Comparison of ENCODE assay signal across 8 cellular contexts in genomic region chr3:186825294-186825821, GRCh38. TPM values are rescaled to one million over a fixed set of nuclear protein-coding genes. Genes with fewer than 3 reads are reported as not detected.
A peak's percentile ranks its signal among the peaks of the same experiment; 100 is the strongest.
DNase-seq lines count a peak whose midpoint lies in the region; ATAC-seq and TF ChIP-seq lines count a peak whose summit lies in the region.

No MANE protein-coding gene starts in this region.

- in situ Hi-C loops in IMR-90 (cut with MboI; ENCODE audit: low sequenced_read_pairs): no loop called here

- H3K23ac ChIP-seq in IMR-90 (ENCODE audit: low read depth, low read length): peak overlapping the region; percentile 29; the same call in 1 of the 2 replicates

- no peak overlapping the region for H2AK5ac ChIP-seq in IMR-90 (ENCODE audit: low read depth, low read length)

- peaks cover 0 to 11% of the 10 kb centered on the region in 2 experiments; a peak in 2 of 4 replicates for H3K79me1 ChIP-seq in IMR-90 (ENCODE audit: low read depth in 1 of 2, low read length in 2 of 2)

- H3K14ac ChIP-seq in IMR-90 (replicated peaks; ENCODE audit: low read depth, low read length): 0 out of 2 replicates have a peak overlapping the region, but pooled peaks have one; percentile 19

- no peaks in the 10 kb centered on the region for H3K9me3 Mint-ChIP-seq in activated naive CD4-positive, alpha-beta T cell treated with anti-CD3 and anti-CD28 coated beads, Interleukin-2, amount 50 U/mL, for 24 hours

- H3K56ac ChIP-seq in IMR-90 (ENCODE audit: extremely low read depth, insufficient read depth, low read length): no peak overlapping the region

- peak overlapping the region in 1 of 2 experiments; percentile 60; a peak in 1 of 4 replicates for H4K8ac ChIP-seq in IMR-90 (ENCODE audit: low read depth in 2 of 2, low read length in 2 of 2)

- no peak overlapping the region for H2AK9ac ChIP-seq in IMR-90 (replicated peaks; ENCODE audit: low read depth, low read length, poor library complexity)

- peak overlapping the region; percentile 4; the same call in 1 of the 2 replicates for H4K91ac ChIP-seq in IMR-90 (ENCODE audit: insufficient read depth, low read depth, low read length)

- peaks cover 22% of the 10 kb centered on the region for H3K4me1 Mint-ChIP-seq in activated naive CD4-positive, alpha-beta T cell treated with anti-CD3 and anti-CD28 coated beads, Interleukin-2, amount 50 U/mL, for 24 hours

- peaks cover 19% of the 10 kb centered on the region for H3K4me1 ChIP-seq in A673 (ENCODE audit: insufficient read depth, low read length, poor library complexity, severe bottlenecking)
- H3K4me1 ChIP-seq in IMR-90 (ENCODE audit: control insufficient read depth, insufficient read depth, low read length): peaks cover 15% of the 10 kb centered on the region
- H3K4me1 ChIP-seq in tibial nerve: peaks cover 0 to 48% (median 14%) of the 10 kb centered on the region in 4 donors

- H3K9me1 ChIP-seq in IMR-90 (ENCODE audit: insufficient read depth, low read length): no peaks in the 10 kb centered on the region; the same call in 1 of the 2 replicates

- TF ChIP-seq POLR2A in IMR-90 (IDR thresholded peaks at IDR 0.05; ENCODE audit: low read depth, low read length): no peak
- no peak for TF ChIP-seq POLR2A in tibial nerve (IDR thresholded peaks at IDR 0.05)

- POLR2A ChIA-PET in A673 (lab: Charles Lee; ENCODE audit: low non-redundant PET) (interaction anchor here (0.7 kb wide), 1 partner anchor 314 kb away, joined by 3 read pairs; no protein-coding TSS in a partner anchor), IMR-90 (lab: Charles Lee; ENCODE audit: unreplicated experiment) (no interaction called here)

- peaks cover 26% of the 10 kb centered on the region for H3K27me3 ChIP-seq in A673 (replicated peaks; ENCODE audit: insufficient read depth, low read depth, low read length, poor library complexity)
- peaks cover 16% of the 10 kb centered on the region for H3K27me3 ChIP-seq in IMR-90 (ENCODE audit: control insufficient read depth, insufficient read depth, low read length)
- peaks cover 2 to 51% of the 10 kb centered on the region in 2 donors for H3K27me3 ChIP-seq in tibial nerve

- no peaks in the 10 kb centered on the region for H4K20me1 ChIP-seq in IMR-90 (ENCODE audit: insufficient read depth, low read length)

- intact Hi-C loops in A673 (cut with micrococcal nuclease; ENCODE audit: unreplicated experiment) (no loop called here), IMR-90 (cut with micrococcal nuclease) (loop anchor here (10.0 kb wide), 1 partner anchor 561 kb away; no protein-coding TSS in a partner anchor)

- H3K4me3 Mint-ChIP-seq in activated naive CD4-positive, alpha-beta T cell treated with anti-CD3 and anti-CD28 coated beads, Interleukin-2, amount 50 U/mL, for 24 hours: peak overlapping the region; percentile 82

- peaks cover 22% of the 10 kb centered on the region for H3K27me3 Mint-ChIP-seq in activated naive CD4-positive, alpha-beta T cell treated with anti-CD3 and anti-CD28 coated beads, Interleukin-2, amount 50 U/mL, for 24 hours

- H3K27ac Mint-ChIP-seq in activated naive CD4-positive, alpha-beta T cell treated with anti-CD3 and anti-CD28 coated beads, Interleukin-2, amount 50 U/mL, for 24 hours: no peak overlapping the region

- TF ChIP-seq CTCF in A673 (conservative IDR thresholded peaks at IDR 0.05; ENCODE audit: low read depth, low read length) (no peak), IMR-90 (conservative IDR thresholded peaks at IDR 0.05; ENCODE audit: low read depth, low read length) (no peak), tibial nerve (IDR thresholded peaks at IDR 0.05) (no peak)

- H3K4ac ChIP-seq in IMR-90 (ENCODE audit: low read depth, low read length): peak overlapping the region; percentile 70

- H3K36me3 Mint-ChIP-seq in activated naive CD4-positive, alpha-beta T cell treated with anti-CD3 and anti-CD28 coated beads, Interleukin-2, amount 50 U/mL, for 24 hours: no peaks in the 10 kb centered on the region

- TF ChIP-seq RAD21 in IMR-90 (IDR thresholded peaks at IDR 0.05; ENCODE audit: low read length): no peak

- BruUV-seq in A673 (replicated peaks; lab: Mats Ljungman, UMichigan) (no TSS peak), IMR-90 (replicated peaks; lab: Mats Ljungman, UMichigan) (no TSS peak)

- H2BK20ac ChIP-seq in IMR-90 (ENCODE audit: low read depth, low read length): peak overlapping the region; percentile 58; the same call in 1 of the 2 replicates

- H2BK5ac ChIP-seq in IMR-90 (ENCODE audit: low read depth, low read length, poor library complexity, severe bottlenecking): peak overlapping the region; percentile 12

- dilution Hi-C loops in IMR-90 (cut with HindIII; ENCODE audit: low sequenced_read_pairs, unreplicated experiment): no loop called here

- no peak overlapping the region for H2BK15ac ChIP-seq in IMR-90 (ENCODE audit: low read depth, low read length)

- peak overlapping the region; percentile 50; the same call in 1 of the 2 replicates for H2BK120ac ChIP-seq in IMR-90 (ENCODE audit: low read depth, low read length)

- no peak overlapping the region for H3K9ac ChIP-seq in IMR-90 (ENCODE audit: low read depth, low read length)

- CTCF ChIA-PET in A673 (lab: Charles Lee): no interaction called here
- CTCF ChIA-PET in IMR-90 (lab: Yijun Ruan, JAX): interaction anchor here (0.6 to 0.8 kb wide), 2 partner anchors 209 to 285 kb away, joined by 3 to 11 read pairs; no protein-coding TSS in a partner anchor

- DNase-seq in A673 (ENCODE audit: low spot score): peak; percentile 53
- peak; percentile 77 for DNase-seq in IMR-90
- peak; percentile 56 for DNase-seq in iPS-NIHi11 (ENCODE audit: low spot score)
- peak; percentile 39 to 42 for DNase-seq in stimulated activated CD4-positive, alpha-beta T cell treated with anti-CD3 and anti-CD28 coated beads, Interleukin-4, amount 100 ng/mL, for 4 hours
- no peak for DNase-seq in NCI-H748 treated with DMSO at 0.1 percent for 48 hours (lab: John Stamatoyannopoulos, UW)
- no peak for DNase-seq in tibial nerve (ENCODE audit: low spot score in 2 of 2)

- H3K18ac ChIP-seq in IMR-90 (ENCODE audit: low read depth, low read length): no peak overlapping the region

- H3K4me3 ChIP-seq in A673 (ENCODE audit: low read depth, low read length, poor library complexity, severe bottlenecking) (no peak overlapping the region), IMR-90 (ENCODE audit: insufficient read depth, low read depth, low read length) (no peak overlapping the region), tibial nerve (no peak overlapping the region)

- H3K27ac ChIP-seq in A673 (ENCODE audit: low read depth, low read length, poor library complexity, severe bottlenecking) (no peak overlapping the region), IMR-90 (ENCODE audit: insufficient read depth, low read length) (no peak overlapping the region), tibial nerve (no peak overlapping the region)

- no peaks in the 10 kb centered on the region for H3K9me3 ChIP-seq in A673 (ENCODE audit: low read depth, low read length, poor library complexity, severe bottlenecking)
- no peaks in the 10 kb centered on the region for H3K9me3 ChIP-seq in IMR-90 (ENCODE audit: control insufficient read depth, insufficient read depth, low read length)
- no peaks in the 10 kb centered on the region for H3K9me3 ChIP-seq in tibial nerve

- peak overlapping the region; percentile 7; the same call in 1 of the 2 replicates for H4K5ac ChIP-seq in IMR-90 (ENCODE audit: low read depth, low read length)

- ATAC-seq in IMR-90 (ENCODE audit: low read depth): peak; percentile 61
- ATAC-seq in HG03095 (IDR thresholded peaks at IDR 0.05; ENCODE audit: unreplicated experiment): no peak

- peak overlapping the region; percentile 91 for H2AFZ ChIP-seq in IMR-90 (replicated peaks; ENCODE audit: low read length, poor library complexity)

- H3K36me3 ChIP-seq in A673 (ENCODE audit: insufficient read depth, low read length, poor library complexity, severe bottlenecking): no peaks in the 10 kb centered on the region
- H3K36me3 ChIP-seq in IMR-90 (ENCODE audit: control insufficient read depth, insufficient read depth, low read length): no peaks in the 10 kb centered on the region
- no peaks in the 10 kb centered on the region for H3K36me3 ChIP-seq in tibial nerve

- 8% methylated on average over 8 of the region's 23 CpGs; no CpG with 5 or more reads in 1 of the 2 experiments for WGBS in IMR-90 (ENCODE audit: extremely low coverage in 2 of 2, insufficient read length in 1 of 2), 2 experiments
- WGBS in tibial nerve, 2 donors: 18 to 28% methylated on average over 14 to 15 of the region's 23 CpGs

- peak overlapping the region; percentile 1; the same call in 1 of the 2 replicates for H3K4me2 ChIP-seq in IMR-90 (ENCODE audit: low read depth, low read length)

- no peak for TF ChIP-seq EP300 in tibial nerve (IDR thresholded peaks at IDR 0.05)

TF ChIP-seq in IMR-90, 13 proteins besides CTCF, POLR2A, EP300 and RAD21 (continues in another document):
- TF ChIP-seq RCOR1 (IDR thresholded peaks at IDR 0.05; ENCODE audit: insufficient replicate concordance, low read length) (no peak), CHD1 (IDR thresholded peaks at IDR 0.05; ENCODE audit: low read depth, low read length) (no peak), USF2 (IDR thresholded peaks at IDR 0.05; ENCODE audit: low read depth, low read length) (no peak), RFX5 (IDR thresholded peaks at IDR 0.05; ENCODE audit: low read depth, low read length) (0 out of 2 replicates have a peak, but pooled peaks have one; percentile 11)

RNA-seq across cellular contexts. Expression of gene ADIPOQ, which starts 17.2 kb away (rescaled TPM):
- total RNA-seq in A673 (2021): not detected in 2 replicates
- not detected in 2 replicates for total RNA-seq in IMR-90 (2012; rRNA removed)
- polyA plus RNA-seq in IMR-90 (2012; rRNA removed): not detected in 2 replicates
- not detected in 2 replicates for polyA plus RNA-seq in IMR-90 (2012; cell fraction: cytosol; rRNA removed)
- polyA plus RNA-seq in IMR-90 (2012; cell fraction: nucleus; rRNA removed; ENCODE audit: low replicate concordance): not detected in 2 replicates
- 100 to 1,000 TPM in 3 of 4 donors, 10 to 100 TPM in 1; 70.8 to 213 (median 172) TPM for total RNA-seq in tibial nerve

RNA-seq across cellular contexts. Expression of gene RFC4, which starts 19.1 kb away (rescaled TPM):
- 116 and 120 TPM in 2 replicates for total RNA-seq in A673 (2021)
- 19.5 and 34.4 TPM in 2 replicates for total RNA-seq in IMR-90 (2012; rRNA removed)
- 21.2 and 27.9 TPM in 2 replicates for polyA plus RNA-seq in IMR-90 (2012; rRNA removed)
- 2.6 and 6.5 TPM in 2 replicates for polyA plus RNA-seq in IMR-90 (2012; cell fraction: cytosol; rRNA removed)
- 4.0 and 15.8 TPM in 2 replicates for polyA plus RNA-seq in IMR-90 (2012; cell fraction: nucleus; rRNA removed; ENCODE audit: low replicate concordance)
- total RNA-seq in tibial nerve: 10 to 100 TPM in 3 of 4 donors, 1 to 10 TPM in 1; 5.4 to 14.2 (median 11.8) TPM

RNA-seq across cellular contexts. Expression of gene EIF4A2, which starts 42.0 kb away (rescaled TPM):
- total RNA-seq in A673 (2021) (403 and 435 TPM in 2 replicates), IMR-90 (2012; rRNA removed) (310 and 449 TPM in 2 replicates), tibial nerve (100 to 1,000 TPM; 285 to 465 (median 364) TPM)
- polyA plus RNA-seq in IMR-90 (2012; rRNA removed): 259 and 320 TPM in 2 replicates
- 50.3 and 161 TPM in 2 replicates for polyA plus RNA-seq in IMR-90 (2012; cell fraction: cytosol; rRNA removed)
- polyA plus RNA-seq in IMR-90 (2012; cell fraction: nucleus; rRNA removed; ENCODE audit: low replicate concordance): 69.0 and 691 TPM in 2 replicates

Comparison
In these comparisons a context has a peak if more than half of its experiments do, and no peak if none do; other contexts are left out.
1. DNase-seq: peak in A673 (single experiment), IMR-90 (single experiment), iPS-NIHi11 (single experiment) and stimulated activated CD4-positive, alpha-beta T cell treated with anti-CD3 and anti-CD28 coated beads, Interleukin-4, amount 100 ng/mL, for 4 hours (2 of 2); none in NCI-H748 treated with DMSO at 0.1 percent for 48 hours (single experiment) and tibial nerve (0 of 2).
2. RNA of gene ADIPOQ, which starts 17.2 kb away (total RNA-seq): 70.8 to 213 TPM in tibial nerve; not detected in A673 and not detected in IMR-90; every median in the first group is over 10 times any median in the second.